In the genomic region with DNA sequence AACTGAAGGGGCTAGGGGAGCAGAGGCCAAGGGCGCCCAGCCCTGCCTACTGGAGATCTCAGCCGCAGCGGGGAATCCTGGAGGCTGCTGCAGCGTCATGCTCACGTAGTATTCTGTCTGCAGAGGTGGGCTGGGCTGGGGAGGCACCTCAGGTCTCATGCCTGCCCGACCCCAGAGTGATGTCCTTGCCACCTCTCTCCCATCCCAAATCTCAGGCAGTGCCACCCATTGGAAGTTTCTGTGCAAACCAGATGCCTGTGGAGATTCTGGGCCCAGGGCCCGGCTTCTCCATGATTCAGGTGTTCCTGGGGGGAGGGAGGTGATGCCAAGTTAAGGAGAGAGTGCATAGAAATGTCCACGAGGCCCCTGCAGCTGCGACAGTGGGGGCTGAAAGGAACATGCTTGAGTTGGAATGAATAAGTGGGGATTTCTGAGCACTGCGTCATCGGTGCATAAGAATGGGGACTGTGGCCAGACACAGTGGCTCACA, we compare ENCODE assay signal across 11 cellular contexts.
A peak's percentile ranks its signal among the peaks of the same experiment; 100 is the strongest.
DNase-seq lines count a peak whose midpoint lies in the region; ATAC-seq and TF ChIP-seq lines count a peak whose summit lies in the region.
"Had no signal": no experiment of that assay in that cellular context is flagged by ENCODE, and none has a peak within 500 bp of the region (broad histone marks: within the 10 kb centered on the region; RNA-seq: fewer than 3 reads in every experiment).

No MANE protein-coding gene starts in this region.

- BruUV-seq in Calu3 (replicated peaks; lab: Mats Ljungman, UMichigan) = no TSS peak

- H3K36me3 ChIP-seq in H7 (replicated peaks; ENCODE audit: control insufficient read depth, insufficient read depth, low read length) = no peaks in the 10 kb centered on the region

- no peak for TF ChIP-seq CTCF in Calu3 (IDR thresholded peaks at IDR 0.05; ENCODE audit: unreplicated experiment)
- TF ChIP-seq CTCF in GM10248 (IDR thresholded peaks at IDR 0.05; ENCODE audit: control extremely low read depth, extremely low read depth, low read depth, missing control alignments) = no peak

- H3K4me3 ChIP-seq in H7 (ENCODE audit: insufficient read depth, low read depth, low read length) = no peak overlapping the region
- H3K4me3 ChIP-seq: hepatocyte had no signal

- intact Hi-C loops in activated CD4-positive, alpha-beta T cell treated with anti-CD3 and anti-CD28 coated beads for 36 hours (cut with DNase I, micrococcal nuclease) = loop anchor here (1.0 to 10.0 kb wide), 5 partner anchors 40 to 281 kb away; partner anchors contain the start of genes DAP (in 2 of the 2) and MARCHF6 (in 1 of the 2)
- intact Hi-C loops in Calu3 (cut with micrococcal nuclease; ENCODE audit: unreplicated experiment) = no loop called here

- peaks cover 54% of the 10 kb centered on the region for H3K4me1 Mint-ChIP-seq in activated CD4-positive, alpha-beta T cell treated with anti-CD3 and anti-CD28 coated beads for 36 hours
- H3K4me1 Mint-ChIP-seq in naive B cell (peaks cover 45 to 73% (median 52%) of the 10 kb centered on the region in 3 donors), Calu3 (ENCODE audit: low read depth, unreplicated experiment) (no peaks in the 10 kb centered on the region)

- peaks cover 9% of the 10 kb centered on the region for H3K9me3 Mint-ChIP-seq in activated CD4-positive, alpha-beta T cell treated with anti-CD3 and anti-CD28 coated beads for 36 hours (ENCODE audit: low read depth)
- H3K9me3 Mint-ChIP-seq in naive B cell (peaks cover 0 to 15% (median 5%) of the 10 kb centered on the region in 7 donors), Calu3 (ENCODE audit: low read depth, unreplicated experiment) (peaks cover 3% of the 10 kb centered on the region)

- peak; percentile 49 for DNase-seq in activated CD4-positive, alpha-beta T cell treated with anti-CD3 and anti-CD28 coated beads for 36 hours
- no peak for DNase-seq in activated CD4-positive, alpha-beta T cell treated with anti-CD3 and anti-CD28 coated beads for 4 hours
- peak; percentile 48 for DNase-seq in H7
- DNase-seq in activated CD4-positive, alpha-beta T cell treated with anti-CD3 and anti-CD28 coated beads, Interleukin-2, amount 50 U/mL, for 48 hours = peak; percentile 39 to 51
- DNase-seq in naive B cell = no peak
- no peak for DNase-seq in NCI-H345 (lab: John Stamatoyannopoulos, UW)
- DNase-seq in Calu3 = no peak
- no peak for DNase-seq in GM10248 (ENCODE audit: extremely low spot score)
- DNase-seq: midbrain had no signal

- peaks cover 2% of the 10 kb centered on the region for H3K27me3 Mint-ChIP-seq in activated CD4-positive, alpha-beta T cell treated with anti-CD3 and anti-CD28 coated beads for 36 hours
- H3K27me3 Mint-ChIP-seq in naive B cell = no peaks in the 10 kb centered on the region
- H3K27me3 Mint-ChIP-seq in Calu3 (ENCODE audit: unreplicated experiment) = no peaks in the 10 kb centered on the region

- no peaks in the 10 kb centered on the region for H3K27me3 ChIP-seq in H7 (ENCODE audit: control insufficient read depth, insufficient read depth, low read length)

- no peak for ATAC-seq in activated CD4-positive, alpha-beta T cell treated with anti-CD3 and anti-CD28 coated beads for 36 hours
- ATAC-seq in naive B cell (ENCODE audit: low read depth in 2 of 2) = no peak
- ATAC-seq: sciatic nerve had no signal

- H3K36me3 Mint-ChIP-seq in activated CD4-positive, alpha-beta T cell treated with anti-CD3 and anti-CD28 coated beads for 36 hours (ENCODE audit: low read depth) = no peaks in the 10 kb centered on the region
- H3K36me3 Mint-ChIP-seq in naive B cell (peaks cover 0 to 13% of the 10 kb centered on the region in 2 donors), Calu3 (ENCODE audit: insufficient read depth, unreplicated experiment) (no peaks in the 10 kb centered on the region)

- CTCF ChIA-PET in activated CD4-positive, alpha-beta T cell treated with anti-CD3 and anti-CD28 coated beads for 36 hours (lab: Charles Lee) = interaction anchor here (0.6 to 2.6 kb wide), 4 partner anchors 8 to 306 kb away, joined by 3 to 22 read pairs (median 4); no protein-coding TSS in a partner anchor
- CTCF ChIA-PET in Calu3 (lab: Charles Lee) (interaction anchor here (1.5 kb wide), 1 partner anchor 8 kb away, joined by 4 read pairs; no protein-coding TSS in a partner anchor), GM10248 (lab: Yijun Ruan, JAX) (interaction anchor here (0.8 to 4.9 kb wide), 11 partner anchors 8 to 183 kb away, joined by 3 to 26 read pairs (median 6); no protein-coding TSS in a partner anchor)

- POLR2A ChIA-PET in activated CD4-positive, alpha-beta T cell treated with anti-CD3 and anti-CD28 coated beads for 36 hours (lab: Charles Lee) = no interaction called here
- POLR2A ChIA-PET in GM10248 (lab: Yijun Ruan, JAX) = interaction anchor here (0.7 to 2.9 kb wide), 6 partner anchors 28 to 282 kb away, joined by 3 to 16 read pairs (median 4); partner anchors contain the start of genes ANKRD33B and MARCHF6

- H3K27ac Mint-ChIP-seq in activated CD4-positive, alpha-beta T cell treated with anti-CD3 and anti-CD28 coated beads for 36 hours = peak overlapping the region; percentile 87
- H3K27ac Mint-ChIP-seq in naive B cell = peak overlapping the region in 5 of 6 donors; percentile 90 to 100 (median 99)
- no peak overlapping the region for H3K27ac Mint-ChIP-seq in Calu3 (ENCODE audit: unreplicated experiment)

- H3K4me3 Mint-ChIP-seq in activated CD4-positive, alpha-beta T cell treated with anti-CD3 and anti-CD28 coated beads for 36 hours = peak overlapping the region; percentile 38
- peak overlapping the region in 5 of 8 donors; percentile 9 to 92 (median 73) for H3K4me3 Mint-ChIP-seq in naive B cell
- H3K4me3 Mint-ChIP-seq in Calu3 (ENCODE audit: low read depth, unreplicated experiment) = no peak overlapping the region

Comparison
In these comparisons a context has a peak if more than half of its experiments do, and no peak if none do; other contexts are left out.
1. DNase-seq: peak in activated CD4-positive, alpha-beta T cell treated with anti-CD3 and anti-CD28 coated beads for 36 hours (single experiment), H7 (single experiment) and activated CD4-positive, alpha-beta T cell treated with anti-CD3 and anti-CD28 coated beads, Interleukin-2, amount 50 U/mL, for 48 hours (2 of 2); none in activated CD4-positive, alpha-beta T cell treated with anti-CD3 and anti-CD28 coated beads for 4 hours (0 of 2), naive B cell (single experiment), NCI-H345 (single experiment), Calu3 (single experiment) and GM10248 (single experiment).